ENCODE assay signal across 14 cellular contexts in genomic region chr21:34132202-34132601, GRCh38. TPM values are rescaled to one million over a fixed set of nuclear protein-coding genes. Genes with fewer than 3 reads are reported as not detected.
DNase-seq lines count a peak whose midpoint lies in the region; ATAC-seq and TF ChIP-seq lines count a peak whose summit lies in the region.
"Had no signal": no experiment of that assay in that cellular context is flagged by ENCODE, and none has a peak within 500 bp of the region (broad histone marks: within the 10 kb centered on the region; RNA-seq: fewer than 3 reads in every experiment).

No MANE protein-coding gene starts in this region.

- intact Hi-C loops in colonic mucosa (cut with DNase I) (no loop called here), testis (cut with DNase I; ENCODE audit: low total_unique reads) (no loop called here)

- H3K4me3 Mint-ChIP-seq in activated T-cell treated with anti-CD3 and anti-CD28 coated beads, Interleukin-2, amount 50 U/mL, for 4 hours: peak overlapping the region; percentile 32

- TF ChIP-seq CTCF in colonic mucosa (IDR thresholded peaks at IDR 0.05) (no peak), testis (IDR thresholded peaks at IDR 0.05) (no peak)

- peaks cover 72% of the 10 kb centered on the region for H3K4me1 Mint-ChIP-seq in activated T-cell treated with anti-CD3 and anti-CD28 coated beads, Interleukin-2, amount 50 U/mL, for 4 hours (ENCODE audit: low read depth)

- no peaks in the 10 kb centered on the region for H3K27me3 Mint-ChIP-seq in activated T-cell treated with anti-CD3 and anti-CD28 coated beads, Interleukin-2, amount 50 U/mL, for 4 hours (ENCODE audit: low read depth)

- WGBS in thymus: 92% methylated on average over 13 of the region's 13 CpGs
- WGBS in testis, 2 donors: 94 to 98% methylated on average over 13 of the region's 13 CpGs

- H3K9me3 ChIP-seq in muscle layer of duodenum (ENCODE audit: control insufficient read depth in 1 of 2, low read length in 2 of 2) (no peaks in the 10 kb centered on the region), thymus (ENCODE audit: control insufficient read depth) (no peaks in the 10 kb centered on the region), colonic mucosa (no peaks in the 10 kb centered on the region), testis (no peaks in the 10 kb centered on the region)
- H3K9me3 ChIP-seq: breast epithelium had no signal

- H3K4me1 ChIP-seq in muscle layer of duodenum (ENCODE audit: control insufficient read depth in 1 of 2, insufficient read depth in 2 of 2, low read length in 2 of 2) (peaks cover 20 to 44% of the 10 kb centered on the region in 2 donors), thymus (ENCODE audit: control insufficient read depth, insufficient read depth, low read length) (peaks cover 40% of the 10 kb centered on the region), colonic mucosa (peaks cover 5% of the 10 kb centered on the region), testis (peaks cover 53% of the 10 kb centered on the region)

- peaks cover 0 to 10% of the 10 kb centered on the region in 2 donors for H3K36me3 ChIP-seq in muscle layer of duodenum (ENCODE audit: control insufficient read depth in 1 of 2, insufficient read depth in 2 of 2, low read length in 2 of 2)
- peaks cover 7% of the 10 kb centered on the region for H3K36me3 ChIP-seq in thymus (ENCODE audit: control insufficient read depth, insufficient read depth)
- H3K36me3 ChIP-seq in colonic mucosa: no peaks in the 10 kb centered on the region
- no peaks in the 10 kb centered on the region for H3K36me3 ChIP-seq in testis (ENCODE audit: low read depth, missing control alignments)
- H3K36me3 ChIP-seq: breast epithelium had no signal

- H3K4me3 ChIP-seq in muscle layer of duodenum (ENCODE audit: low read depth in 1 of 2, low read length in 2 of 2) (no peak overlapping the region), thymus (ENCODE audit: low read length) (no peak overlapping the region), colonic mucosa (no peak overlapping the region), testis (no peak overlapping the region)
- H3K4me3 ChIP-seq: breast epithelium had no signal

- no peaks in the 10 kb centered on the region for H3K27me3 ChIP-seq in muscle layer of duodenum (ENCODE audit: low read depth, low read length)
- no peaks in the 10 kb centered on the region for H3K27me3 ChIP-seq in thymus (ENCODE audit: control insufficient read depth, insufficient read depth)
- no peaks in the 10 kb centered on the region for H3K27me3 ChIP-seq in colonic mucosa
- H3K27me3 ChIP-seq in testis: no peaks in the 10 kb centered on the region
- H3K27me3 ChIP-seq: breast epithelium had no signal

- peaks cover 39% of the 10 kb centered on the region for H3K36me3 Mint-ChIP-seq in activated T-cell treated with anti-CD3 and anti-CD28 coated beads, Interleukin-2, amount 50 U/mL, for 4 hours (ENCODE audit: insufficient read depth)

- H3K27ac ChIP-seq in angular gyrus (ENCODE audit: low read depth, low read length): peak overlapping the region; percentile 96
- H3K27ac ChIP-seq in muscle layer of duodenum (ENCODE audit: low read length): peak overlapping the region; percentile 29
- H3K27ac ChIP-seq in thymus (ENCODE audit: low read depth): peak overlapping the region; percentile 68
- H3K27ac ChIP-seq in colonic mucosa: no peak overlapping the region
- no peak overlapping the region for H3K27ac ChIP-seq in testis
- H3K27ac ChIP-seq: KMS-11 had no signal

- H3K9ac ChIP-seq in colonic mucosa (ENCODE audit: low read depth in 2 of 2, low read length in 2 of 2): no peak overlapping the region
- H3K9ac ChIP-seq: KMS-11 had no signal

- ATAC-seq in activated T-cell treated with anti-CD3 and anti-CD28 coated beads, Interleukin-2, amount 50 U/mL, for 4 hours: no peak

- DNase-seq in activated T-cell treated with anti-CD3 and anti-CD28 coated beads, Interleukin-2, amount 50 U/mL, for 4 hours: no peak
- no peak for DNase-seq in activated T-cell treated with anti-CD3 and anti-CD28 coated beads, Interleukin-2, amount 50 U/mL, for 48 hours
- DNase-seq in HK-2 (ENCODE audit: unreplicated experiment) (no peak), colonic mucosa (no peak), testis (no peak)
- DNase-seq: DMS153, NCI-H146, NCI-H526 treated with DMSO at 0.1 percent for 48 hours, RPMI8226 had no signal

- peaks cover 4% of the 10 kb centered on the region for H3K9me3 Mint-ChIP-seq in activated T-cell treated with anti-CD3 and anti-CD28 coated beads, Interleukin-2, amount 50 U/mL, for 4 hours

- no peak for TF ChIP-seq POLR2A in testis (IDR thresholded peaks at IDR 0.05)

RNA-seq across cellular contexts. Expression of gene MRPS6, which starts 58.8 kb away (rescaled TPM):
- 10 to 100 TPM; 89.8 to 98.8 (median 98.6) TPM for total RNA-seq in activated T-cell treated with anti-CD3 and anti-CD28 coated beads, Interleukin-2, amount 50 U/mL, for 4 hours
- polyA plus RNA-seq in thymus: 81.8 TPM
- total RNA-seq in colonic mucosa: 10 to 100 TPM; 66.6 to 76.9 TPM
- total RNA-seq in testis: 100 to 1,000 TPM in 1 of 2 donors, 10 to 100 TPM in 1; 88.8 to 102 TPM
- polyA plus RNA-seq in testis (ENCODE audit: insufficient read depth, low read depth, low replicate concordance): 107 TPM

RNA-seq across cellular contexts. Expression of gene SLC5A3, which starts 58.8 kb away (rescaled TPM):
- 10 to 100 TPM; 10.1 to 12.4 (median 11.6) TPM for total RNA-seq in activated T-cell treated with anti-CD3 and anti-CD28 coated beads, Interleukin-2, amount 50 U/mL, for 4 hours
- 4.9 TPM for polyA plus RNA-seq in thymus
- 10 to 100 TPM; 20.1 to 28.6 TPM for total RNA-seq in colonic mucosa
- 10 to 100 TPM; 59.5 to 61.9 TPM for total RNA-seq in testis
- 16.3 TPM for polyA plus RNA-seq in testis (ENCODE audit: insufficient read depth, low read depth, low replicate concordance)

Comparison
In these comparisons a context has a peak if more than half of its experiments do, and no peak if none do; other contexts are left out.
1. H3K27ac ChIP-seq: peak in angular gyrus (single experiment), muscle layer of duodenum (single experiment) and thymus (single experiment); none in colonic mucosa (single experiment) and testis (0 of 2).